Comparison of ENCODE assay signal across 33 cellular contexts in the genomic region with DNA sequence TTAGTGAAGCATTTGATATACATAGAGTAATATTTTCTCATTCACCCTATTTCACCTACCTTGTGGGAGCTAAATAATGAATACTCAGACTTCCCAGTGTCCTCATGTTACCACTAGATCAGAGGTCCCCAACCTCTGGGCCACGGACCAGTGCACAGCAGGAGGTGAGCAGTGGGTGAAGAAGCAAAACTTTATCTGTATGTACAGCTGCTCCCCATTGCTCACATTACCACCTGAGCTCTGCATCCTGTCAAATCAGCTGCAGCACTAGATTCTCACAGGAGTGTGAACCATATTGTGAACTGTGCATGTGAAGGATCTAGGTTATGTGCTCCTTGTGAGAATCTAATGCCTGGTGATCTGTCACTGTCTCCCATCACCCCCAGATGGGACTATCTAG.
"Had no signal": no experiment of that assay in that cellular context is flagged by ENCODE, and none has a peak within 500 bp of the region (broad histone marks: within the 10 kb centered on the region; RNA-seq: fewer than 3 reads in every experiment).

No MANE protein-coding gene starts in this region.

- H3K9me3 Mint-ChIP-seq: activated CD8-positive, alpha-beta T cell treated with anti-CD3 and anti-CD28 coated beads for 36 hours; activated T-cell treated with anti-CD3 and anti-CD28 coated beads, Interleukin-2, amount 50 U/mL, for 4 hours; activated T-helper 17 cell treated with anti-CD3 and anti-CD28 coated beads, Interleukin-2, amount 50 U/mL, for 72 hours; T-helper 2 cell treated with Interferon-gamma antibody and Interleukin-4, amounts not matched to agents 5 μg/mL and 100 μg/mL, for 36 hours; WTC11 had no signal

- H3K27ac ChIP-seq: brain microvascular endothelial cell, colonic mucosa, epithelial cell of prostate, esophagus squamous epithelium, gastroesophageal sphincter, heart right ventricle, VCaP had no signal

- H3K27me3 Mint-ChIP-seq: activated CD8-positive, alpha-beta T cell treated with anti-CD3 and anti-CD28 coated beads for 36 hours; activated naive CD8-positive, alpha-beta T cell; activated T-helper 17 cell treated with anti-CD3 and anti-CD28 coated beads, Interleukin-2, amount 50 U/mL, for 72 hours; T-helper 17 cell had no signal

- H3K9me3 ChIP-seq: colonic mucosa, esophagus squamous epithelium, gastroesophageal sphincter, heart right ventricle had no signal

- H3K27ac Mint-ChIP-seq: activated CD8-positive, alpha-beta T cell treated with anti-CD3 and anti-CD28 coated beads for 36 hours; activated naive CD8-positive, alpha-beta T cell; activated T-helper 17 cell treated with anti-CD3 and anti-CD28 coated beads, Interleukin-2, amount 50 U/mL, for 72 hours; T-helper 17 cell; T-helper 2 cell treated with Interferon-gamma antibody and Interleukin-4, amounts not matched to agents 5 μg/mL and 100 μg/mL, for 36 hours; WTC11 had no signal

- H3K36me3 ChIP-seq: brain microvascular endothelial cell, colonic mucosa had no signal

- FAIRE-seq: astrocyte, bronchial epithelial cell, endometrium, endothelial cell of umbilical vein had no signal

- ATAC-seq: activated CD8-positive, alpha-beta T cell treated with anti-CD3 and anti-CD28 coated beads for 36 hours; activated T-cell treated with anti-CD3 and anti-CD28 coated beads, Interleukin-2, amount 50 U/mL, for 4 hours; activated T-helper 17 cell treated with anti-CD3 and anti-CD28 coated beads, Interleukin-2, amount 50 U/mL, for 72 hours; gastroesophageal sphincter; heart right ventricle; T-helper 17 cell; WTC11 had no signal

- DNase-seq: activated CD4-positive, alpha-beta T cell treated with anti-CD3 and anti-CD28 coated beads for 1 hour; activated CD4-positive, alpha-beta T cell treated with anti-CD3 and anti-CD28 coated beads for 4 hours; activated CD4-positive, alpha-beta T cell treated with anti-CD3 and anti-CD28 coated beads, Interleukin-2, amount 50 U/mL, for 1 hour; activated CD4-positive, alpha-beta T cell treated with anti-CD3 and anti-CD28 coated beads, Interleukin-2, amount 50 U/mL, for 48 hours; activated CD8-positive, alpha-beta memory T cell treated with anti-CD3 and anti-CD28 coated beads for 24 hours; activated CD8-positive, alpha-beta T cell treated with anti-CD3 and anti-CD28 coated beads for 36 hours; activated effector memory CD4-positive, alpha-beta T cell treated with Interleukin-2 at 50 U/mL for 16 hours; activated gamma-delta T cell treated with Interleukin-2 at 50 U/mL for 16 hours; activated naive CD4-positive, alpha-beta T cell treated with anti-CD3 and anti-CD28 coated beads, Interleukin-2, amount 50 U/mL, for 16 hours; activated naive CD4-positive, alpha-beta T cell treated with Interleukin-2 at 50 U/mL for 16 hours; activated T-cell treated with anti-CD3 and anti-CD28 coated beads, Interleukin-2, amount 50 U/mL, for 4 hours; amniotic stem cell; anterior cingulate cortex; brain microvascular endothelial cell; colonic mucosa; effector CD8-positive, alpha-beta T cell; esophagus squamous epithelium; foreskin melanocyte; heart right ventricle; T-helper 1 cell; T-helper 17 cell; T1000 had no signal

- H3K27me3 ChIP-seq: brain microvascular endothelial cell, colonic mucosa, esophagus squamous epithelium, gastroesophageal sphincter, heart right ventricle had no signal

- H3K4me1 Mint-ChIP-seq: activated T-helper 17 cell treated with anti-CD3 and anti-CD28 coated beads, Interleukin-2, amount 50 U/mL, for 72 hours; T-helper 17 cell had no signal

- H3K4me1 ChIP-seq: colonic mucosa, esophagus squamous epithelium, gastroesophageal sphincter, heart right ventricle had no signal

- H3K4me3 Mint-ChIP-seq: activated CD8-positive, alpha-beta T cell treated with anti-CD3 and anti-CD28 coated beads for 36 hours; activated naive CD8-positive, alpha-beta T cell; activated T-cell treated with anti-CD3 and anti-CD28 coated beads, Interleukin-2, amount 50 U/mL, for 4 hours; activated T-helper 17 cell treated with anti-CD3 and anti-CD28 coated beads, Interleukin-2, amount 50 U/mL, for 72 hours; T-helper 2 cell treated with Interferon-gamma antibody and Interleukin-4, amounts not matched to agents 5 μg/mL and 100 μg/mL, for 36 hours; WTC11 had no signal

- H3K4me3 ChIP-seq: colonic mucosa, esophagus squamous epithelium, gastroesophageal sphincter, heart right ventricle had no signal
